22 cellular contexts compared by ENCODE assay signal in the genomic region with DNA sequence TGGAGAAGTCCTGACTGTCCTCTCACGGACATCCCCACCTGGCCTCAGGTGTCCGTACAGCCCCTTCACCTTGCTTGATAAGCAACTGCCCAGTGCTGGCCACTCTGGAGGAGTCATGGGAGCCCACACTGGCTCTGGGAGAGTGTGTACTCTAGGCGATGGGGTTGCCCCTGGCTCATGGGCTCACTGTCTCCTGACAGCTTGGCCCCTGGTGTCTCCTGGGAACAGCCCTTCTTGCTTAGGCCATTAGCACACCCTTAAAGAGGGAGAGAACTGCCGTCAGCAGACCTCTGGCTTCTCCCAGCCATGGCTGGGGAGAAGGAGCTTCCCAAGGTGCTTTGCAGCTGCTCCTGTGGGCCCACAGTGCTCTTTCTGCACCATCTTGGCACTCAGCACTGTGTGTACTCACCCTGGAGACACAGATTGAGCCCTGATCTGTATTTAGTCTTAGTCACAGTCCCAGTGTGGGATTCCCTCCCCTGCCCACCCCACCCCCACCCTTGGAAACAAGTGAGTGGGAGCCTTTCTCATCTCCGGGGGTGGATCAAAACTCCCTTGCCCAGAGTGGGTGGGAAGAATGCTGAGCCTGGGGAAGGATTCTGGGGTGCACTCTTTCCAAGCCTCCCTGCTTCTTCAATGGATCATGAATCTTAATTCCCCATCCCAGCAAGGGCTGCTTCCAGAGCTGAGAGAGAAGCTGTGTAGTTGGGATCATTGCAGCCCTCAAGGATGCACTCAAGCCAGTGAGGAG.
"Had no signal": no experiment of that assay in that cellular context is flagged by ENCODE, and none has a peak within 500 bp of the region (broad histone marks: within the 10 kb centered on the region; RNA-seq: fewer than 3 reads in every experiment).

No MANE protein-coding gene starts in this region.

- H3K36me3 Mint-ChIP-seq: IgD-negative memory B cell had no signal

- H3K9me3 ChIP-seq: SJSA1 had no signal

- H3K4me1 ChIP-seq: SJSA1 had no signal

- DNase-seq: Kasumi-1, MM.1S, NCI-H1092 treated with DMSO at 0.1 percent for 48 hours, NCI-H1436 treated with DMSO at 0.1 percent for 48 hours, NCI-H1694 treated with DMSO at 0.1 percent for 48 hours, NCI-H1930, NCI-H2081 treated with DMSO at 0.1 percent for 48 hours, NCI-H2171, NCI-H446, NCI-H510A, NCI-H524 treated with DMSO at 0.1 percent for 48 hours, NCI-H69, NCI-H774, Right ventricle myocardium superior, RPMI8226, SIG-M5 had no signal

- ATAC-seq: K562 had no signal

- H3K27me3 ChIP-seq: SJSA1 had no signal

- H3K27ac ChIP-seq: HL-60, KMS-11, SJSA1, SK-N-MC had no signal

- H3K4me3 ChIP-seq: K562, SJSA1, SK-N-MC had no signal

- H3K36me3 ChIP-seq: SJSA1 had no signal

- H3K27ac Mint-ChIP-seq: IgD-negative memory B cell had no signal

- H3K4me3 Mint-ChIP-seq: IgD-negative memory B cell had no signal
